Comparison of ENCODE assay signal across 1 cellular context in the genomic region with DNA sequence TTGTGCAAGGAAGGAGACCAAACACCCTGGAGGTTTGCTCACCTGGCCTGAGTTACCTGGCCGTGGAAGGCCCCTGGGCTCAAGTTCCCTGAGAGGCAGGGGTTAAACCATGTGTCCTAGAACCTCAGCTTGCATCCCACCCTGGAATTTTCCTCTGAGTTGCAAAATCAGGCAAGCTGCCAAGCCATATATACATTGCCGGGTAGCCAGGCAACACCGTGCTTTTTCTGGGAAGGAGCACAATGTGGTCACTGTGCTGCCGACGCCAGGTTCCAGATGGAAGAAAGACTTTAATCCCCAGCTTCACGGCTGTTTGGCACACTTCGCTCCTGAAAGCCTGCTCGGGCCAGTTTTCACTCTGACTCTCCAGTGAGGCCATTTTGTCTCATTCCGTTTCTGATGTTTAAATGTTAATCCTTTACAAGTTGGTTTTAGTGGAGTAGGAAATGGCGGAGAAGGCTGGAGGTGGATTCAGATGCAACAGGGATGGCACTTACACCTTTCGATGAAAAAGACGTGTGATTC.
TF ChIP-seq lines count a peak whose summit lies in the region.

No MANE protein-coding gene starts in this region.

TF ChIP-seq in HepG2, 621 proteins besides CTCF, POLR2A, EP300 and RAD21 (continued from another document and continues in another):
- TF ChIP-seq, protein P1, sequence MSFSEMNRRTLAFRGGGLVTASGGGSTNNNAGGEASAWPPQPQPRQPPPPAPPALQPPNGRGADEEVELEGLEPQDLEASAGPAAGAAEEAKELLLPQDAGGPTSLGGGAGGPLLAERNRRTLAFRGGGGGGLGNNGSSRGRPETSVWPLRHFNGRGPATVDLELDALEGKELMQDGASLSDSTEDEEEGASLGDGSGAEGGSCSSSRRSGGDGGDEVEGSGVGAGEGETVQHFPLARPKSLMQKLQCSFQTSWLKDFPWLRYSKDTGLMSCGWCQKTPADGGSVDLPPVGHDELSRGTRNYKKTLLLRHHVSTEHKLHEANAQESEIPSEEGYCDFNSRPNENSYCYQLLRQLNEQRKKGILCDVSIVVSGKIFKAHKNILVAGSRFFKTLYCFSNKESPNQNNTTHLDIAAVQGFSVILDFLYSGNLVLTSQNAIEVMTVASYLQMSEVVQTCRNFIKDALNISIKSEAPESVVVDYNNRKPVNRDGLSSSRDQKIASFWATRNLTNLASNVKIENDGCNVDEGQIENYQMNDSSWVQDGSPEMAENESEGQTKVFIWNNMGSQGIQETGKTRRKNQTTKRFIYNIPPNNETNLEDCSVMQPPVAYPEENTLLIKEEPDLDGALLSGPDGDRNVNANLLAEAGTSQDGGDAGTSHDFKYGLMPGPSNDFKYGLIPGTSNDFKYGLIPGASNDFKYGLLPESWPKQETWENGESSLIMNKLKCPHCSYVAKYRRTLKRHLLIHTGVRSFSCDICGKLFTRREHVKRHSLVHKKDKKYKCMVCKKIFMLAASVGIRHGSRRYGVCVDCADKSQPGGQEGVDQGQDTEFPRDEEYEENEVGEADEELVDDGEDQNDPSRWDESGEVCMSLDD (CRISPR knock-in tag; IDR thresholded peaks at IDR 0.05; ENCODE audit: borderline replicate concordance), result peak; percentile 87; the same call in 1 of the 2 replicates
- peak; percentile 76; the same call in 1 of the 2 replicates for TF ChIP-seq NR2F2 (IDR thresholded peaks at IDR 0.05; ENCODE audit: borderline replicate concordance, low read depth)
- TF ChIP-seq PHF5A (CRISPR knock-in tag; IDR thresholded peaks at IDR 0.05; ENCODE audit: low read depth, unreplicated experiment), result peak; percentile 90
- TF ChIP-seq, protein P2, sequence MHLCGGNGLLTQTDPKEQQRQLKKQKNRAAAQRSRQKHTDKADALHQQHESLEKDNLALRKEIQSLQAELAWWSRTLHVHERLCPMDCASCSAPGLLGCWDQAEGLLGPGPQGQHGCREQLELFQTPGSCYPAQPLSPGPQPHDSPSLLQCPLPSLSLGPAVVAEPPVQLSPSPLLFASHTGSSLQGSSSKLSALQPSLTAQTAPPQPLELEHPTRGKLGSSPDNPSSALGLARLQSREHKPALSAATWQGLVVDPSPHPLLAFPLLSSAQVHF (CRISPR knock-in tag; IDR thresholded peaks at IDR 0.05), result 0 out of 2 replicates have a peak, but pooled peaks have one; percentile 36
- TF ChIP-seq, protein P3, sequence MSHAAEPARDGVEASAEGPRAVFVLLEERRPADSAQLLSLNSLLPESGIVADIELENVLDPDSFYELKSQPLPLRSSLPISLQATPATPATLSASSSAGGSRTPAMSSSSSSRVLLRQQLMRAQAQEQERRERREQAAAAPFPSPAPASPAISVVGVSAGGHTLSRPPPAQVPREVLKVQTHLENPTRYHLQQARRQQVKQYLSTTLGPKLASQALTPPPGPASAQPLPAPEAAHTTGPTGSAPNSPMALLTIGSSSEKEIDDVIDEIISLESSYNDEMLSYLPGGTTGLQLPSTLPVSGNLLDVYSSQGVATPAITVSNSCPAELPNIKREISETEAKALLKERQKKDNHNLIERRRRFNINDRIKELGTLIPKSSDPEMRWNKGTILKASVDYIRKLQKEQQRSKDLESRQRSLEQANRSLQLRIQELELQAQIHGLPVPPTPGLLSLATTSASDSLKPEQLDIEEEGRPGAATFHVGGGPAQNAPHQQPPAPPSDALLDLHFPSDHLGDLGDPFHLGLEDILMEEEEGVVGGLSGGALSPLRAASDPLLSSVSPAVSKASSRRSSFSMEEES (CRISPR knock-in tag; IDR thresholded peaks at IDR 0.05), result peak; percentile 91
- peak; percentile 48 for TF ChIP-seq NFYC (CRISPR knock-in tag; IDR thresholded peaks at IDR 0.05)
- TF ChIP-seq NFYB (CRISPR knock-in tag; IDR thresholded peaks at IDR 0.05), result no peak
- TF ChIP-seq, protein P4, sequence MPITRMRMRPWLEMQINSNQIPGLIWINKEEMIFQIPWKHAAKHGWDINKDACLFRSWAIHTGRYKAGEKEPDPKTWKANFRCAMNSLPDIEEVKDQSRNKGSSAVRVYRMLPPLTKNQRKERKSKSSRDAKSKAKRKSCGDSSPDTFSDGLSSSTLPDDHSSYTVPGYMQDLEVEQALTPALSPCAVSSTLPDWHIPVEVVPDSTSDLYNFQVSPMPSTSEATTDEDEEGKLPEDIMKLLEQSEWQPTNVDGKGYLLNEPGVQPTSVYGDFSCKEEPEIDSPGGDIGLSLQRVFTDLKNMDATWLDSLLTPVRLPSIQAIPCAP (CRISPR knock-in tag; IDR thresholded peaks at IDR 0.05; ENCODE audit: low read depth), result no peak; the same call in 1 of the 2 replicates
- TF ChIP-seq, protein P5, sequence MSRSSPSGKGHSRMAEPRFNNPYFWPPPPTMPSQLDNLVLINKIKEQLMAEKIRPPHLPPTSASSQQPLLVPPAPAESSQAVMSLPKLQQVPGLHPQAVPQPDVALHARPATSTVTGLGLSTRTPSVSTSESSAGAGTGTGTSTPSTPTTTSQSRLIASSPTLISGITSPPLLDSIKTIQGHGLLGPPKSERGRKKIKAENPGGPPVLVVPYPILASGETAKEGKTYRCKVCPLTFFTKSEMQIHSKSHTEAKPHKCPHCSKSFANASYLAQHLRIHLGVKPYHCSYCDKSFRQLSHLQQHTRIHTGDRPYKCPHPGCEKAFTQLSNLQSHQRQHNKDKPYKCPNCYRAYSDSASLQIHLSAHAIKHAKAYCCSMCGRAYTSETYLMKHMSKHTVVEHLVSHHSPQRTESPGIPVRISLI (CRISPR knock-in tag; IDR thresholded peaks at IDR 0.05; ENCODE audit: borderline replicate concordance), result peak; percentile 89
- peak; percentile 91 for TF ChIP-seq SOX5 (CRISPR knock-in tag; IDR thresholded peaks at IDR 0.05; ENCODE audit: borderline replicate concordance)
- peak; percentile 96 for TF ChIP-seq CEBPG (CRISPR knock-in tag; IDR thresholded peaks at IDR 0.05)
- no peak for TF ChIP-seq GABPA (IDR thresholded peaks at IDR 0.05; ENCODE audit: low read depth, low read length)
- TF ChIP-seq GABPA (CRISPR knock-in tag; IDR thresholded peaks at IDR 0.05; ENCODE audit: low read depth), result no peak; the same call in 1 of the 2 replicates
- no peak for TF ChIP-seq FOXM1 (CRISPR knock-in tag; IDR thresholded peaks at IDR 0.05)
- peak; percentile 99 for TF ChIP-seq NFKBIZ (CRISPR knock-in tag; IDR thresholded peaks at IDR 0.05)
- TF ChIP-seq DNMT1 (CRISPR knock-in tag; IDR thresholded peaks at IDR 0.05), result no peak
- TF ChIP-seq RCOR2 (CRISPR knock-in tag; IDR thresholded peaks at IDR 0.05), result peak; percentile 96
- TF ChIP-seq ZNF564 (CRISPR knock-in tag; IDR thresholded peaks at IDR 0.05), result peak; percentile 24; the same call in 1 of the 2 replicates
- peak; percentile 81 for TF ChIP-seq TCF7 (IDR thresholded peaks at IDR 0.05; ENCODE audit: low read depth)
- no peak for TF ChIP-seq MAFG (CRISPR knock-in tag; IDR thresholded peaks at IDR 0.05)
- no peak for TF ChIP-seq SIN3B (IDR thresholded peaks at IDR 0.05; ENCODE audit: low read length)
- TF ChIP-seq ZNF256 (CRISPR knock-in tag; conservative IDR thresholded peaks at IDR 0.05), result no peak; the same call in 1 of the 2 replicates
- no peak for TF ChIP-seq ATM (IDR thresholded peaks at IDR 0.05; ENCODE audit: borderline replicate concordance)
- TF ChIP-seq JUND (CRISPR knock-in tag; IDR thresholded peaks at IDR 0.05), result peak; percentile 65; the same call in 1 of the 2 replicates
- 0 out of 2 replicates have a peak, but pooled peaks have one; percentile 58 for TF ChIP-seq DR1 (CRISPR knock-in tag; IDR thresholded peaks at IDR 0.05)
- TF ChIP-seq, protein P6, sequence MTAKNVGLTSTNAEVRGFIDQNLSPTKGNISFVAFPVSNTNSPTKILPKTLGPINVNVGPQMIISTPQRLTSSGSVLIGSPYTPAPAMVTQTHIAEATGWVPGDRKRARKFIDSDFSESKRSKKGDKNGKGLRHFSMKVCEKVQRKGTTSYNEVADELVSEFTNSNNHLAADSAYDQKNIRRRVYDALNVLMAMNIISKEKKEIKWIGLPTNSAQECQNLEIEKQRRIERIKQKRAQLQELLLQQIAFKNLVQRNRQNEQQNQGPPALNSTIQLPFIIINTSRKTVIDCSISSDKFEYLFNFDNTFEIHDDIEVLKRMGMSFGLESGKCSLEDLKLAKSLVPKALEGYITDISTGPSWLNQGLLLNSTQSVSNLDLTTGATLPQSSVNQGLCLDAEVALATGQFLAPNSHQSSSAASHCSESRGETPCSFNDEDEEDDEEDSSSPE (CRISPR knock-in tag; IDR thresholded peaks at IDR 0.05), result peak; percentile 89
- peak; percentile 70; the same call in 1 of the 2 replicates for TF ChIP-seq ZNF761 (CRISPR knock-in tag; conservative IDR thresholded peaks at IDR 0.05)
- TF ChIP-seq, protein P7, sequence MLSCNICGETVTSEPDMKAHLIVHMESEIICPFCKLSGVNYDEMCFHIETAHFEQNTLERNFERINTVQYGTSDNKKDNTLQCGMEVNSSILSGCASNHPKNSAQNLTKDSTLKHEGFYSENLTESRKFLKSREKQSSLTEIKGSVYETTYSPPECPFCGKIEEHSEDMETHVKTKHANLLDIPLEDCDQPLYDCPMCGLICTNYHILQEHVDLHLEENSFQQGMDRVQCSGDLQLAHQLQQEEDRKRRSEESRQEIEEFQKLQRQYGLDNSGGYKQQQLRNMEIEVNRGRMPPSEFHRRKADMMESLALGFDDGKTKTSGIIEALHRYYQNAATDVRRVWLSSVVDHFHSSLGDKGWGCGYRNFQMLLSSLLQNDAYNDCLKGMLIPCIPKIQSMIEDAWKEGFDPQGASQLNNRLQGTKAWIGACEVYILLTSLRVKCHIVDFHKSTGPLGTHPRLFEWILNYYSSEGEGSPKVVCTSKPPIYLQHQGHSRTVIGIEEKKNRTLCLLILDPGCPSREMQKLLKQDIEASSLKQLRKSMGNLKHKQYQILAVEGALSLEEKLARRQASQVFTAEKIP (CRISPR knock-in tag; IDR thresholded peaks at IDR 0.05; ENCODE audit: borderline replicate concordance), result no peak
- TF ChIP-seq EZH2 (conservative IDR thresholded peaks at IDR 0.05; ENCODE audit: low read depth, low read length), result no peak
- TF ChIP-seq FOXJ3 (CRISPR knock-in tag; IDR thresholded peaks at IDR 0.05; ENCODE audit: borderline replicate concordance), result peak; percentile 98
- TF ChIP-seq ZSCAN22 (CRISPR knock-in tag; IDR thresholded peaks at IDR 0.05), result no peak
- TF ChIP-seq, protein P8, sequence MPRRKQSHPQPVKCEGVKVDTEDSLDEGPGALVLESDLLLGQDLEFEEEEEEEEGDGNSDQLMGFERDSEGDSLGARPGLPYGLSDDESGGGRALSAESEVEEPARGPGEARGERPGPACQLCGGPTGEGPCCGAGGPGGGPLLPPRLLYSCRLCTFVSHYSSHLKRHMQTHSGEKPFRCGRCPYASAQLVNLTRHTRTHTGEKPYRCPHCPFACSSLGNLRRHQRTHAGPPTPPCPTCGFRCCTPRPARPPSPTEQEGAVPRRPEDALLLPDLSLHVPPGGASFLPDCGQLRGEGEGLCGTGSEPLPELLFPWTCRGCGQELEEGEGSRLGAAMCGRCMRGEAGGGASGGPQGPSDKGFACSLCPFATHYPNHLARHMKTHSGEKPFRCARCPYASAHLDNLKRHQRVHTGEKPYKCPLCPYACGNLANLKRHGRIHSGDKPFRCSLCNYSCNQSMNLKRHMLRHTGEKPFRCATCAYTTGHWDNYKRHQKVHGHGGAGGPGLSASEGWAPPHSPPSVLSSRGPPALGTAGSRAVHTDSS (CRISPR knock-in tag; conservative IDR thresholded peaks at IDR 0.05), result no peak
- no peak for TF ChIP-seq ZNF775 (CRISPR knock-in tag; IDR thresholded peaks at IDR 0.05; ENCODE audit: borderline replicate concordance)
- no peak for TF ChIP-seq SP1 (IDR thresholded peaks at IDR 0.05)
- TF ChIP-seq SP1 (CRISPR knock-in tag; IDR thresholded peaks at IDR 0.05), result 0 out of 2 replicates have a peak, but pooled peaks have one; percentile 37
- TF ChIP-seq MBNL3 (CRISPR knock-in tag; conservative IDR thresholded peaks at IDR 0.05), result no peak
- TF ChIP-seq ZNF672 (CRISPR knock-in tag; IDR thresholded peaks at IDR 0.05), result peak; percentile 56; the same call in 1 of the 2 replicates
- peak; percentile 80 for TF ChIP-seq ZNF124 (CRISPR knock-in tag; IDR thresholded peaks at IDR 0.05)
- TF ChIP-seq, protein P9, sequence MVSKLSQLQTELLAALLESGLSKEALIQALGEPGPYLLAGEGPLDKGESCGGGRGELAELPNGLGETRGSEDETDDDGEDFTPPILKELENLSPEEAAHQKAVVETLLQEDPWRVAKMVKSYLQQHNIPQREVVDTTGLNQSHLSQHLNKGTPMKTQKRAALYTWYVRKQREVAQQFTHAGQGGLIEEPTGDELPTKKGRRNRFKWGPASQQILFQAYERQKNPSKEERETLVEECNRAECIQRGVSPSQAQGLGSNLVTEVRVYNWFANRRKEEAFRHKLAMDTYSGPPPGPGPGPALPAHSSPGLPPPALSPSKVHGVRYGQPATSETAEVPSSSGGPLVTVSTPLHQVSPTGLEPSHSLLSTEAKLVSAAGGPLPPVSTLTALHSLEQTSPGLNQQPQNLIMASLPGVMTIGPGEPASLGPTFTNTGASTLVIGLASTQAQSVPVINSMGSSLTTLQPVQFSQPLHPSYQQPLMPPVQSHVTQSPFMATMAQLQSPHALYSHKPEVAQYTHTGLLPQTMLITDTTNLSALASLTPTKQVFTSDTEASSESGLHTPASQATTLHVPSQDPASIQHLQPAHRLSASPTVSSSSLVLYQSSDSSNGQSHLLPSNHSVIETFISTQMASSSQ (IDR thresholded peaks at IDR 0.05; ENCODE audit: low read depth), result peak; percentile 74
- TF ChIP-seq, protein P9 (CRISPR knock-in tag; IDR thresholded peaks at IDR 0.05; ENCODE audit: borderline replicate concordance), result peak; percentile 96
- TF ChIP-seq ZSCAN20 (CRISPR knock-in tag; IDR thresholded peaks at IDR 0.05; ENCODE audit: borderline replicate concordance), result no peak
- TF ChIP-seq, protein P10, sequence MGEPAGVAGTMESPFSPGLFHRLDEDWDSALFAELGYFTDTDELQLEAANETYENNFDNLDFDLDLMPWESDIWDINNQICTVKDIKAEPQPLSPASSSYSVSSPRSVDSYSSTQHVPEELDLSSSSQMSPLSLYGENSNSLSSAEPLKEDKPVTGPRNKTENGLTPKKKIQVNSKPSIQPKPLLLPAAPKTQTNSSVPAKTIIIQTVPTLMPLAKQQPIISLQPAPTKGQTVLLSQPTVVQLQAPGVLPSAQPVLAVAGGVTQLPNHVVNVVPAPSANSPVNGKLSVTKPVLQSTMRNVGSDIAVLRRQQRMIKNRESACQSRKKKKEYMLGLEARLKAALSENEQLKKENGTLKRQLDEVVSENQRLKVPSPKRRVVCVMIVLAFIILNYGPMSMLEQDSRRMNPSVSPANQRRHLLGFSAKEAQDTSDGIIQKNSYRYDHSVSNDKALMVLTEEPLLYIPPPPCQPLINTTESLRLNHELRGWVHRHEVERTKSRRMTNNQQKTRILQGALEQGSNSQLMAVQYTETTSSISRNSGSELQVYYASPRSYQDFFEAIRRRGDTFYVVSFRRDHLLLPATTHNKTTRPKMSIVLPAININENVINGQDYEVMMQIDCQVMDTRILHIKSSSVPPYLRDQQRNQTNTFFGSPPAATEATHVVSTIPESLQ (CRISPR knock-in tag; conservative IDR thresholded peaks at IDR 0.05), result no peak
- 0 out of 2 replicates have a peak, but pooled peaks have one; percentile 49 for TF ChIP-seq ZNF367 (CRISPR knock-in tag; IDR thresholded peaks at IDR 0.05; ENCODE audit: borderline replicate concordance)
